23 cellular contexts compared by ENCODE assay signal in genomic region chr12:106743270-106743988, GRCh38.
"Had no signal": no experiment of that assay in that cellular context is flagged by ENCODE, and none has a peak within 500 bp of the region (broad histone marks: within the 10 kb centered on the region; RNA-seq: fewer than 3 reads in every experiment).

No MANE protein-coding gene starts in this region.

- H3K27ac ChIP-seq: adrenal gland, body of pancreas, KMS-11 had no signal

- H3K4me3 ChIP-seq: adrenal gland, body of pancreas had no signal

- H3K27me3 ChIP-seq: body of pancreas had no signal

- H3K9me3 ChIP-seq: adrenal gland, body of pancreas had no signal

- H3K36me3 ChIP-seq: adrenal gland had no signal

- H3K36me3 Mint-ChIP-seq: activated naive CD8-positive, alpha-beta T cell treated with anti-CD3 and anti-CD28 coated beads, Interleukin-2, amount 10 ng/mL, durations not matched to agents 7 days and 5 days had no signal

- DNase-seq: activated CD4-positive, alpha-beta memory T cell treated with anti-CD3 and anti-CD28 coated beads, Interleukin-2, amount 10 ng/mL, durations not matched to agents 7 days and 5 days; activated CD4-positive, alpha-beta T cell treated with anti-CD3 and anti-CD28 coated beads, Interleukin-2, amount 50 U/mL, for 1 hour; activated CD4-positive, CD25-positive, alpha-beta regulatory T cell; activated gamma-delta T cell treated with Interleukin-2 at 50 U/mL for 16 hours; activated naive CD4-positive, alpha-beta T cell treated with anti-CD3 and anti-CD28 coated beads, Interleukin-2, amount 50 U/mL, for 16 hours; activated naive CD8-positive, alpha-beta T cell treated with anti-CD3 and anti-CD28 coated beads, Interleukin-2, amount 10 ng/mL, durations not matched to agents 7 days and 5 days; activated T-cell treated with anti-CD3 and anti-CD28 coated beads, Interleukin-2, amount 50 U/mL, for 72 hours; adrenal gland; aorta; body of pancreas; MM.1S; NCI-H1105; NCI-H1436; NCI-H1694 treated with DMSO at 0.1 percent for 48 hours; NCI-H2081; NCI-H510A treated with DMSO at 0.1 percent for 48 hours; NCI-H748 treated with DMSO at 0.1 percent for 48 hours; SIG-M5; T-helper 17 cell; T-helper 9 cell had no signal

- H3K9me3 Mint-ChIP-seq: activated CD4-positive, alpha-beta memory T cell treated with anti-CD3 and anti-CD28 coated beads, Interleukin-2, amount 10 ng/mL, durations not matched to agents 7 days and 5 days; activated naive CD8-positive, alpha-beta T cell treated with anti-CD3 and anti-CD28 coated beads, Interleukin-2, amount 10 ng/mL, durations not matched to agents 7 days and 5 days; activated T-cell treated with anti-CD3 and anti-CD28 coated beads, Interleukin-2, amount 50 U/mL, for 72 hours; activated T-helper 2 cell treated with anti-CD3 and anti-CD28 coated beads, Interferon-gamma antibody, Interleukin-2, Interleukin-4, amounts not matched to agents 10 μg/mL and 5 μg/mL and 100 μg/mL, durations not matched to agents 14 hours and 24 hours and 36 hours had no signal

- H3K4me3 Mint-ChIP-seq: activated CD4-positive, alpha-beta memory T cell treated with anti-CD3 and anti-CD28 coated beads, Interleukin-2, amount 10 ng/mL, durations not matched to agents 7 days and 5 days; activated naive CD8-positive, alpha-beta T cell treated with anti-CD3 and anti-CD28 coated beads, Interleukin-2, amount 10 ng/mL, durations not matched to agents 7 days and 5 days; activated T-cell treated with anti-CD3 and anti-CD28 coated beads, Interleukin-2, amount 50 U/mL, for 72 hours; T-helper 17 cell had no signal

- ATAC-seq: activated T-cell treated with anti-CD3 and anti-CD28 coated beads, Interleukin-2, amount 50 U/mL, for 72 hours; body of pancreas; T-helper 17 cell had no signal

- H3K9ac ChIP-seq: KMS-11 had no signal

- FAIRE-seq: TTC549 had no signal

- H3K27ac Mint-ChIP-seq: activated CD4-positive, alpha-beta memory T cell treated with anti-CD3 and anti-CD28 coated beads, Interleukin-2, amount 10 ng/mL, durations not matched to agents 7 days and 5 days; activated naive CD8-positive, alpha-beta T cell treated with anti-CD3 and anti-CD28 coated beads, Interleukin-2, amount 10 ng/mL, durations not matched to agents 7 days and 5 days; activated T-cell treated with anti-CD3 and anti-CD28 coated beads, Interleukin-2, amount 50 U/mL, for 72 hours; activated T-helper 2 cell treated with anti-CD3 and anti-CD28 coated beads, Interferon-gamma antibody, Interleukin-2, Interleukin-4, amounts not matched to agents 10 μg/mL and 5 μg/mL and 100 μg/mL, durations not matched to agents 14 hours and 24 hours and 36 hours; T-helper 17 cell had no signal

- H3K4me2 ChIP-seq: KMS-11 had no signal
